Comparison of ENCODE assay signal across 16 cellular contexts in genomic region chr1:40855513-40855912, GRCh38. TPM values are rescaled to one million over a fixed set of nuclear protein-coding genes. Genes with fewer than 3 reads are reported as not detected.
DNase-seq lines count a peak whose midpoint lies in the region; ATAC-seq, FAIRE-seq and TF ChIP-seq lines count a peak whose summit lies in the region.
"Had no signal": no experiment of that assay in that cellular context is flagged by ENCODE, and none has a peak within 500 bp of the region (broad histone marks: within the 10 kb centered on the region; RNA-seq: fewer than 3 reads in every experiment).

No MANE protein-coding gene starts in this region.

- H3K9ac ChIP-seq in HepG2 (ENCODE audit: insufficient read depth, low read depth, low read length) (no peak overlapping the region), Loucy (ENCODE audit: low read depth, low read length, poor library complexity, severe bottlenecking) (no peak overlapping the region), endodermal cell (ENCODE audit: extremely low read depth, low read length, poor library complexity, severe bottlenecking) (no peak overlapping the region)

- peaks cover 4% of the 10 kb centered on the region for H3K4me1 Mint-ChIP-seq in endodermal cell
- H3K4me1 Mint-ChIP-seq in CD4-positive, alpha-beta memory T cell: peaks cover 0 to under 1% (median 0%) of the 10 kb centered on the region in 4 donors

- H3K36me3 Mint-ChIP-seq in endodermal cell (ENCODE audit: low read depth): no peaks in the 10 kb centered on the region
- no peaks in the 10 kb centered on the region for H3K36me3 Mint-ChIP-seq in CD4-positive, alpha-beta memory T cell

- DNase-seq in HepG2 (ENCODE audit: low spot score) (peak; percentile 22), right lobe of liver (no peak), endodermal cell (peak; percentile 77)
- DNase-seq in stimulated activated naive CD8-positive, alpha-beta T cell treated with anti-CD3 and anti-CD28 coated beads, Interleukin-15, Interleukin-2, amounts not matched to agents 100 U/mL and 50 U/mL, for 24 hours: peak; percentile 37
- DNase-seq in CD4-positive, alpha-beta memory T cell: no peak
- DNase-seq in stimulated activated naive CD4-positive, alpha-beta T cell (lab: John Stamatoyannopoulos, UW): no peak
- DNase-seq: central memory CD4-positive, alpha-beta T cell; DMS153; HCEC 1CT; mucosa of descending colon; NCI-H226; tibial artery had no signal

- no TSS peak for BruUV-seq in HepG2 (replicated peaks; lab: Mats Ljungman, UMichigan)

- peak; percentile 33; the same call in 1 of the 3 replicates for ATAC-seq in HepG2
- no peak for ATAC-seq in right lobe of liver
- ATAC-seq in stimulated activated naive CD8-positive, alpha-beta T cell treated with anti-CD3 and anti-CD28 coated beads, Interleukin-15, Interleukin-2, amounts not matched to agents 100 U/mL and 50 U/mL, for 24 hours: no peak
- ATAC-seq in GM21423 (IDR thresholded peaks at IDR 0.05; ENCODE audit: unreplicated experiment): no peak
- ATAC-seq: mucosa of descending colon had no signal

- H2AFZ ChIP-seq in HepG2 (ENCODE audit: low read length): no peak overlapping the region
- no peak overlapping the region for H2AFZ ChIP-seq in Loucy (ENCODE audit: low read length)

- H3K27ac Mint-ChIP-seq in endodermal cell: no peak overlapping the region
- H3K27ac Mint-ChIP-seq in CD4-positive, alpha-beta memory T cell: peak overlapping the region in 1 of 7 donors; percentile 31

- no peak for FAIRE-seq in HepG2 (lab: Jason Lieb, UNC)

- H3K36me3 ChIP-seq in HepG2 (replicated peaks in 1 of 2; ENCODE audit: control insufficient read depth in 1 of 2, insufficient read depth in 2 of 2, low read length in 2 of 2) (no peaks in the 10 kb centered on the region), right lobe of liver (no peaks in the 10 kb centered on the region), Loucy (ENCODE audit: insufficient read depth, low read length) (no peaks in the 10 kb centered on the region), endodermal cell (ENCODE audit: control insufficient read depth, insufficient read depth, low read length) (no peaks in the 10 kb centered on the region)
- H3K36me3 ChIP-seq in CD4-positive, alpha-beta memory T cell (ENCODE audit: insufficient read depth, low read length): no peaks in the 10 kb centered on the region
- H3K36me3 ChIP-seq: SJSA1, tibial artery had no signal

- H3K9me3 Mint-ChIP-seq in endodermal cell: no peaks in the 10 kb centered on the region
- H3K9me3 Mint-ChIP-seq in CD4-positive, alpha-beta memory T cell: no peaks in the 10 kb centered on the region

- POLR2A ChIA-PET in HepG2 (lab: Yijun Ruan, JAX): no interaction called here
- POLR2A ChIA-PET in CD4-positive, alpha-beta memory T cell (lab: Charles Lee; ENCODE audit: partially characterized antibody): no interaction called here

- no peak overlapping the region for H3K4me3 Mint-ChIP-seq in endodermal cell
- H3K4me3 Mint-ChIP-seq in CD4-positive, alpha-beta memory T cell: no peak overlapping the region

- TF ChIP-seq CTCF in HepG2 (CRISPR knock-in tag; IDR thresholded peaks at IDR 0.05): peak; percentile 64
- peak in 2 of 4 donors; percentile 11 to 20 for TF ChIP-seq CTCF in right lobe of liver (IDR thresholded peaks at IDR 0.05)
- TF ChIP-seq CTCF in Loucy (conservative IDR thresholded peaks at IDR 0.05; ENCODE audit: low read length): peak; percentile 67
- TF ChIP-seq CTCF in endodermal cell (conservative IDR thresholded peaks at IDR 0.05): peak; percentile 70

- TF ChIP-seq EP300 in HepG2 (IDR thresholded peaks at IDR 0.05; ENCODE audit: low read depth in 2 of 2, low read length in 2 of 2) (no peak), HepG2 (CRISPR knock-in tag; IDR thresholded peaks at IDR 0.05; ENCODE audit: borderline replicate concordance) (no peak)

- H3K4me1 ChIP-seq in HepG2 (ENCODE audit: insufficient read depth, low read length): peaks cover 3% of the 10 kb centered on the region
- peaks cover 0 to under 1% (median 0%) of the 10 kb centered on the region in 4 donors for H3K4me1 ChIP-seq in right lobe of liver
- no peaks in the 10 kb centered on the region for H3K4me1 ChIP-seq in Loucy (ENCODE audit: insufficient read depth, low read length, poor library complexity, severe bottlenecking)
- H3K4me1 ChIP-seq in endodermal cell (ENCODE audit: control insufficient read depth, insufficient read depth, low read length): no peaks in the 10 kb centered on the region
- H3K4me1 ChIP-seq in CD4-positive, alpha-beta memory T cell (ENCODE audit: insufficient read depth, low read length): no peaks in the 10 kb centered on the region
- H3K4me1 ChIP-seq: SJSA1 had no signal

- H3K79me2 ChIP-seq in HepG2 (ENCODE audit: insufficient read depth, low read length) (no peaks in the 10 kb centered on the region), Loucy (ENCODE audit: insufficient read depth, low read length) (no peaks in the 10 kb centered on the region)

- TF ChIP-seq RAD21 in HepG2 (CRISPR knock-in tag; IDR thresholded peaks at IDR 0.05): 0 out of 2 replicates have a peak, but pooled peaks have one; percentile 10

- no peaks in the 10 kb centered on the region for H3F3A ChIP-seq in Loucy (ENCODE audit: low read depth)

- H3K4me3 ChIP-seq in HepG2 (replicated peaks in 1 of 3; ENCODE audit: insufficient read depth in 1 of 3, low read depth in 2 of 3, low read length in 3 of 3): no peak overlapping the region
- no peak overlapping the region for H3K4me3 ChIP-seq in right lobe of liver
- no peak overlapping the region for H3K4me3 ChIP-seq in Loucy (ENCODE audit: low read length, poor library complexity, severe bottlenecking)
- no peak overlapping the region for H3K4me3 ChIP-seq in endodermal cell (ENCODE audit: low read length)
- H3K4me3 ChIP-seq in CD4-positive, alpha-beta memory T cell (ENCODE audit: low read length in 2 of 2): no peak overlapping the region
- H3K4me3 ChIP-seq: mucosa of descending colon, SJSA1, tibial artery had no signal

- H3K9me2 ChIP-seq in Loucy (replicated peaks; ENCODE audit: low read depth, low read length): no peaks in the 10 kb centered on the region

- H3K27ac ChIP-seq in HepG2 (ENCODE audit: extremely low read length, insufficient read depth, low read length) (no peak overlapping the region), right lobe of liver (no peak overlapping the region), endodermal cell (ENCODE audit: low read depth, low read length) (no peak overlapping the region)
- H3K27ac ChIP-seq in CD4-positive, alpha-beta memory T cell (ENCODE audit: low read depth, low read length): no peak overlapping the region
- H3K27ac ChIP-seq: HL-60, SJSA1, tibial artery had no signal

- TF ChIP-seq POLR2A in HepG2 (IDR thresholded peaks at IDR 0.05; ENCODE audit: insufficient read depth in 1 of 2, low read depth in 2 of 2, low read length in 2 of 2): no peak
- TF ChIP-seq POLR2A in right lobe of liver (IDR thresholded peaks at IDR 0.05): no peak

- H3K27me3 Mint-ChIP-seq in endodermal cell (ENCODE audit: insufficient read depth): peaks cover 26% of the 10 kb centered on the region
- no peaks in the 10 kb centered on the region for H3K27me3 Mint-ChIP-seq in CD4-positive, alpha-beta memory T cell

- H3K27me3 ChIP-seq in HepG2 (ENCODE audit: control insufficient read depth in 1 of 2, insufficient read depth in 2 of 2, low read length in 2 of 2) (peaks cover 3 to 61% of the 10 kb centered on the region in 2 experiments; a peak in 4 of 5 replicates), right lobe of liver (no peaks in the 10 kb centered on the region), Loucy (ENCODE audit: insufficient read depth, low read length, poor library complexity, severe bottlenecking) (no peaks in the 10 kb centered on the region), endodermal cell (ENCODE audit: control insufficient read depth, insufficient read depth, low read length, poor library complexity, severe bottlenecking) (peaks cover 27% of the 10 kb centered on the region)
- H3K27me3 ChIP-seq in CD4-positive, alpha-beta memory T cell (ENCODE audit: insufficient read depth, low read length): no peaks in the 10 kb centered on the region
- H3K27me3 ChIP-seq: SJSA1, tibial artery had no signal

- intact Hi-C loops in HepG2 (cut with micrococcal nuclease; ENCODE audit: unreplicated experiment): no loop called here
- intact Hi-C loops in right lobe of liver (cut with DNase I): loop anchor here in 1 of 2 donors (10.0 kb wide), 1 partner anchor 231 kb away; no protein-coding TSS in a partner anchor
- intact Hi-C loops in CD4-positive, alpha-beta memory T cell (cut with micrococcal nuclease): no loop called here

- no peaks in the 10 kb centered on the region for H4K20me1 ChIP-seq in HepG2 (ENCODE audit: insufficient read depth, low read length)
- no peaks in the 10 kb centered on the region for H4K20me1 ChIP-seq in Loucy (ENCODE audit: insufficient read depth, low read length, poor library complexity, severe bottlenecking)

- in situ Hi-C loops in HepG2 (cut with HindIII; ENCODE audit: extremely low pct_ligation_motif_present, low pct_unique_long_range_greater_than_20kb): no loop called here

- CTCF ChIA-PET in HepG2 (lab: Yijun Ruan, JAX; ENCODE audit: low intra/inter-chr PET ratio, low total read pairs): no interaction called here
- CTCF ChIA-PET in CD4-positive, alpha-beta memory T cell (lab: Charles Lee; ENCODE audit: partially characterized antibody): interaction anchor here (0.7 to 2.3 kb wide), 3 partner anchors 81 to 225 kb away, joined by 3 to 6 read pairs (median 4); no protein-coding TSS in a partner anchor

- H3K9me3 ChIP-seq in HepG2 (ENCODE audit: low read length) (no peaks in the 10 kb centered on the region), right lobe of liver (no peaks in the 10 kb centered on the region), Loucy (ENCODE audit: insufficient read depth, low read depth, low read length) (no peaks in the 10 kb centered on the region), endodermal cell (ENCODE audit: control insufficient read depth, low read length) (no peaks in the 10 kb centered on the region)
- H3K9me3 ChIP-seq in CD4-positive, alpha-beta memory T cell (ENCODE audit: control insufficient read depth in 1 of 2, low read length in 2 of 2): no peaks in the 10 kb centered on the region
- H3K9me3 ChIP-seq: mucosa of descending colon, SJSA1, tibial artery had no signal

- H3K4me2 ChIP-seq in HepG2 (ENCODE audit: low read depth, low read length) (no peak overlapping the region), Loucy (ENCODE audit: low read depth, low read length, poor library complexity, severe bottlenecking) (no peak overlapping the region)

- 39% methylated on average over 5 of the region's 6 CpGs for WGBS in HepG2 (ENCODE audit: low lambda C conversion rate)
- 86% methylated on average over 6 of the region's 6 CpGs for WGBS in right lobe of liver (ENCODE audit: insufficient coverage, low coverage, low lambda C conversion rate, missing lambda C conversion rate)
- WGBS in endodermal cell (ENCODE audit: insufficient coverage in 1 of 2, insufficient read length in 1 of 2), 2 experiments: 83% methylated on average over 6 of the region's 6 CpGs; no CpG with 5 or more reads in 1 of the 2 experiments

RNA-seq across cellular contexts. Expression of gene CITED4, which starts 6.7 kb away (rescaled TPM):
- 5.8 and 9.9 TPM in 2 replicates for total RNA-seq in HepG2 (2016; rRNA removed; fragmentation: Illumina TruSeq; extraction: Trizol)
- 8.5 and 9.6 TPM in 2 replicates for total RNA-seq in HepG2 (2016; cell fraction: cytosol; rRNA removed; fragmentation: Illumina TruSeq; extraction: Trizol; ENCODE audit: low read depth)
- 6.5 and 9.1 TPM in 2 replicates for total RNA-seq in HepG2 (2016; cell fraction: insoluble cytoplasmic fraction; rRNA removed; fragmentation: Illumina TruSeq; extraction: Trizol)
- 11.1 and 14.4 TPM in 2 replicates for total RNA-seq in HepG2 (2016; cell fraction: membrane; rRNA removed; fragmentation: Illumina TruSeq; extraction: Trizol)
- 4.1 and 4.2 TPM in 2 replicates for total RNA-seq in HepG2 (2016; cell fraction: nucleus; rRNA removed; fragmentation: Illumina TruSeq; extraction: Trizol)
- polyA plus RNA-seq in HepG2 (2011; rRNA removed): 1.5 and 2.0 TPM in 2 replicates
- 1.7 and 3.5 TPM in 2 replicates for polyA plus RNA-seq in HepG2 (2011; cell fraction: cytosol; rRNA removed)
- polyA plus RNA-seq in HepG2 (2011; cell fraction: nucleus; rRNA removed): 3.7 and 3.9 TPM in 2 replicates
- polyA plus RNA-seq in HepG2 (2012): 5.5 and 6.8 TPM in 2 replicates
- 9.0 and 13.1 TPM in 2 replicates for polyA plus RNA-seq in HepG2 (2016; cell fraction: cytosol; fragmentation: Illumina TruSeq; extraction: Trizol; ENCODE audit: low read depth)
- polyA plus RNA-seq in HepG2 (2016; cell fraction: insoluble cytoplasmic fraction; fragmentation: Illumina TruSeq; extraction: Trizol; ENCODE audit: low read depth): 11.7 and 13.4 TPM in 2 replicates
- polyA plus RNA-seq in HepG2 (2016; cell fraction: membrane; fragmentation: Illumina TruSeq; extraction: Trizol; ENCODE audit: low read depth): 14.8 and 15.5 TPM in 2 replicates
- 13.0 and 14.6 TPM in 2 replicates for polyA plus RNA-seq in HepG2 (2016; cell fraction: nucleus; fragmentation: Illumina TruSeq; extraction: Trizol; ENCODE audit: insufficient read depth, low read depth)
- polyA minus RNA-seq in HepG2 (2011; rRNA and poly(A)+ RNA removed; ENCODE audit: low replicate concordance): 1.8 and 1.9 TPM in 2 replicates
- polyA minus RNA-seq in HepG2 (2011; cell fraction: cytosol; rRNA and poly(A)+ RNA removed): 3.7 and 5.4 TPM in 2 replicates
- 1.6 and 2.2 TPM in 2 replicates for polyA minus RNA-seq in HepG2 (2011; cell fraction: nucleus; rRNA and poly(A)+ RNA removed)
- 100 to 1,000 TPM in 1 of 6 experiments, 10 to 100 TPM in 5; 19.0 to 116 (median 25.8) TPM for total RNA-seq in right lobe of liver
- total RNA-seq in endodermal cell: 1 to 10 TPM; 9.0 to 9.5 TPM
- 7.2 TPM for polyA plus RNA-seq in endodermal cell (2013, experiment 1 of 2)
- 5.6 TPM for polyA plus RNA-seq in endodermal cell (2013, experiment 2 of 2)
- 1 to 10 TPM; 8.1 to 8.4 TPM for total RNA-seq in CD4-positive, alpha-beta memory T cell
- polyA plus RNA-seq in CD4-positive, alpha-beta memory T cell: 10 to 100 TPM; 12.0 to 20.1 TPM

Comparison
In these comparisons a context has a peak if more than half of its experiments do, and no peak if none do; other contexts are left out.
1. DNase-seq: peak in HepG2 (single experiment), endodermal cell (single experiment) and stimulated activated naive CD8-positive, alpha-beta T cell treated with anti-CD3 and anti-CD28 coated beads, Interleukin-15, Interleukin-2, amounts not matched to agents 100 U/mL and 50 U/mL, for 24 hours (single experiment); none in right lobe of liver (0 of 3), CD4-positive, alpha-beta memory T cell (0 of 5) and stimulated activated naive CD4-positive, alpha-beta T cell (0 of 6).